9 cellular contexts compared by ENCODE assay signal in the genomic region with DNA sequence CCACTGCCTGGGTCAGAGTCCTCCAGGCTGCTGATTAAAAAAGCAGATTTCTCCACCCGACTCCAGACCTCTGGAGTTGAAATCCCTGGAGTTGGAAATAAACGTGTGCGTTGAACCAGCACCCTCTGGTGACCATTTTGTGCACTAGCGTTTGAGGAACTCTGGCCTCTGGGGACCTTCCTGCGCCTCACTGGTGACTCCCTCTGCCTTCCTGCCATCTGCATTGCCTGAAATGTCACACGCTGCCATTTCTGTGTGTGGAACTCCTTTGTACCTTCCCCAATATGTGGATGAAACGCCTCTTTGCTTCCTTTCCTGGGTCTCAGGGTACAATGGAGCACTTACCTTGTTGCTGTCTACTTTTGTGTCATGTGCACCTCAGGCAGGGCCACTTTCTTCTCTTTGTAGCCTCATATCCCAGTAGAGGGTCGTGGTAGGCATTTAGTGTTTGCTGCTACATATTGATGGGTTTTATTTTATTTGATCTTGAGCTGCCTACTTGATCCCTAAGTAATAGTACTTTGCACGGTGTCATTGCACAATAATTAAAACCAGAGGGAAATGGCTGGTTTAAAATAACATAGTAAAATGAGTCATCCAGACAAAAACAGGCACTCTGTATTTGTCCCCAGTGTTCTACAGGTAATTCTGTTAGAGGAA. TPM values are rescaled to one million over a fixed set of nuclear protein-coding genes. Genes with fewer than 3 reads are reported as not detected.
DNase-seq lines count a peak whose midpoint lies in the region; ATAC-seq and TF ChIP-seq lines count a peak whose summit lies in the region.
"Had no signal": no experiment of that assay in that cellular context is flagged by ENCODE, and none has a peak within 500 bp of the region (broad histone marks: within the 10 kb centered on the region; RNA-seq: fewer than 3 reads in every experiment).

No MANE protein-coding gene starts in this region.

- no peak overlapping the region for H3K27ac Mint-ChIP-seq in activated CD8-positive, alpha-beta T cell treated with anti-CD3 and anti-CD28 coated beads, Interleukin-2, amount 10 ng/mL, durations not matched to agents 7 days and 5 days
- no peak overlapping the region for H3K27ac Mint-ChIP-seq in mesothelial cell of epicardium
- H3K27ac Mint-ChIP-seq in stimulated activated naive CD8-positive, alpha-beta T cell treated with anti-CD3 and anti-CD28 coated beads, Interleukin-15, amount 100 ng/mL, for 72 hours = no peak overlapping the region
- H3K27ac Mint-ChIP-seq: dendritic cell treated with granulocyte-macrophage colony-stimulating factor and Interleukin-4, amounts not matched to agents 40 ng/mL and 50 ng/mL, for 4 days had no signal

- H3K27me3 Mint-ChIP-seq in activated CD8-positive, alpha-beta T cell treated with anti-CD3 and anti-CD28 coated beads, Interleukin-2, amount 10 ng/mL, durations not matched to agents 7 days and 5 days (ENCODE audit: low read depth) = peaks cover 9% of the 10 kb centered on the region
- H3K27me3 Mint-ChIP-seq in mesothelial cell of epicardium (ENCODE audit: low read depth) = no peaks in the 10 kb centered on the region
- H3K27me3 Mint-ChIP-seq in stimulated activated naive CD8-positive, alpha-beta T cell treated with anti-CD3 and anti-CD28 coated beads, Interleukin-15, amount 100 ng/mL, for 72 hours = no peaks in the 10 kb centered on the region

- POLR2A ChIA-PET in activated CD8-positive, alpha-beta T cell treated with anti-CD3 and anti-CD28 coated beads, Interleukin-2, amount 10 ng/mL, durations not matched to agents 7 days and 5 days (lab: Charles Lee) = interaction anchor here (1.1 kb wide), 1 partner anchor 10 kb away, joined by 3 read pairs; no protein-coding TSS in a partner anchor

- no peaks in the 10 kb centered on the region for H3K36me3 Mint-ChIP-seq in activated CD8-positive, alpha-beta T cell treated with anti-CD3 and anti-CD28 coated beads, Interleukin-2, amount 10 ng/mL, durations not matched to agents 7 days and 5 days (ENCODE audit: low read depth)
- H3K36me3 Mint-ChIP-seq in mesothelial cell of epicardium = peaks cover 2% of the 10 kb centered on the region

- peak; percentile 90 for ATAC-seq in GM21390 (IDR thresholded peaks at IDR 0.05; ENCODE audit: unreplicated experiment)
- ATAC-seq in activated CD8-positive, alpha-beta T cell treated with anti-CD3 and anti-CD28 coated beads, Interleukin-2, amount 10 ng/mL, durations not matched to agents 7 days and 5 days = peak; percentile 93
- ATAC-seq in stimulated activated naive CD8-positive, alpha-beta T cell treated with anti-CD3 and anti-CD28 coated beads, Interleukin-15, amount 100 ng/mL, for 72 hours = peak; percentile 93

- DNase-seq in DMS153 (lab: John Stamatoyannopoulos, UW) (peak; percentile 79), HS-27A (ENCODE audit: low read depth) (peak; percentile 39), NCI-H774 (lab: John Stamatoyannopoulos, UW) (peak; percentile 80), epidermal melanocyte (ENCODE audit: insufficient read length, low spot score) (peak; percentile 54), mesothelial cell of epicardium (ENCODE audit: low spot score in 2 of 2, unreplicated experiment in 2 of 2) (peak; percentile 42 to 67)
- peak; percentile 73 for DNase-seq in activated CD8-positive, alpha-beta T cell treated with anti-CD3 and anti-CD28 coated beads, Interleukin-2, amount 10 ng/mL, durations not matched to agents 7 days and 5 days
- DNase-seq in stimulated activated naive CD8-positive, alpha-beta T cell treated with anti-CD3 and anti-CD28 coated beads, Interleukin-15, amount 100 ng/mL, for 72 hours = peak; percentile 37 to 57

- no peaks in the 10 kb centered on the region for H3K4me1 Mint-ChIP-seq in activated CD8-positive, alpha-beta T cell treated with anti-CD3 and anti-CD28 coated beads, Interleukin-2, amount 10 ng/mL, durations not matched to agents 7 days and 5 days (ENCODE audit: low read depth)
- peaks cover 31% of the 10 kb centered on the region for H3K4me1 Mint-ChIP-seq in mesothelial cell of epicardium
- H3K4me1 Mint-ChIP-seq in stimulated activated naive CD8-positive, alpha-beta T cell treated with anti-CD3 and anti-CD28 coated beads, Interleukin-15, amount 100 ng/mL, for 72 hours = no peaks in the 10 kb centered on the region

- TF ChIP-seq CTCF in mesothelial cell of epicardium (IDR thresholded peaks at IDR 0.05; ENCODE audit: unreplicated experiment) = peak; percentile 74

- CTCF ChIA-PET in activated CD8-positive, alpha-beta T cell treated with anti-CD3 and anti-CD28 coated beads, Interleukin-2, amount 10 ng/mL, durations not matched to agents 7 days and 5 days (lab: Charles Lee) = interaction anchor here (0.6 to 7.4 kb wide), 21 partner anchors 10 to 425 kb away, joined by 3 to 66 read pairs (median 4); a partner anchor contains a TSS

- no peaks in the 10 kb centered on the region for H3K9me3 Mint-ChIP-seq in activated CD8-positive, alpha-beta T cell treated with anti-CD3 and anti-CD28 coated beads, Interleukin-2, amount 10 ng/mL, durations not matched to agents 7 days and 5 days (ENCODE audit: insufficient read depth)
- H3K9me3 Mint-ChIP-seq in mesothelial cell of epicardium = no peaks in the 10 kb centered on the region
- no peaks in the 10 kb centered on the region for H3K9me3 Mint-ChIP-seq in stimulated activated naive CD8-positive, alpha-beta T cell treated with anti-CD3 and anti-CD28 coated beads, Interleukin-15, amount 100 ng/mL, for 72 hours
- H3K9me3 Mint-ChIP-seq: dendritic cell treated with granulocyte-macrophage colony-stimulating factor and Interleukin-4, amounts not matched to agents 40 ng/mL and 50 ng/mL, for 4 days had no signal

- H3K4me3 Mint-ChIP-seq in activated CD8-positive, alpha-beta T cell treated with anti-CD3 and anti-CD28 coated beads, Interleukin-2, amount 10 ng/mL, durations not matched to agents 7 days and 5 days = no peak overlapping the region
- H3K4me3 Mint-ChIP-seq in mesothelial cell of epicardium = no peak overlapping the region
- H3K4me3 Mint-ChIP-seq in stimulated activated naive CD8-positive, alpha-beta T cell treated with anti-CD3 and anti-CD28 coated beads, Interleukin-15, amount 100 ng/mL, for 72 hours = no peak overlapping the region
- H3K4me3 Mint-ChIP-seq: dendritic cell treated with granulocyte-macrophage colony-stimulating factor and Interleukin-4, amounts not matched to agents 40 ng/mL and 50 ng/mL, for 4 days had no signal

RNA-seq across cellular contexts. Expression of a gene that starts 56.8 kb away (rescaled TPM):
- total RNA-seq in activated CD8-positive, alpha-beta T cell treated with anti-CD3 and anti-CD28 coated beads, Interleukin-2, amount 10 ng/mL, durations not matched to agents 7 days and 5 days = 100 to 1,000 TPM; 115 to 124 TPM
- total RNA-seq in mesothelial cell of epicardium = not detected in 3 replicates

Comparison
In these comparisons a context has a peak if more than half of its experiments do, and no peak if none do; other contexts are left out.
1. Peak in every context shown above with its lines: DNase-seq and ATAC-seq.
2. RNA of a gene that starts 56.8 kb away (total RNA-seq): 115 to 124 TPM in activated CD8-positive, alpha-beta T cell treated with anti-CD3 and anti-CD28 coated beads, Interleukin-2, amount 10 ng/mL, durations not matched to agents 7 days and 5 days; not detected in mesothelial cell of epicardium; every median in the first group is over 100 times any median in the second.